ENCODE assay signal across 18 cellular contexts in genomic region chr7:128435311-128435654, GRCh38. TPM values are rescaled to one million over a fixed set of nuclear protein-coding genes. Genes with fewer than 3 reads are reported as not detected.
DNase-seq lines count a peak whose midpoint lies in the region; ATAC-seq and TF ChIP-seq lines count a peak whose summit lies in the region.
"Had no signal": no experiment of that assay in that cellular context is flagged by ENCODE, and none has a peak within 500 bp of the region (broad histone marks: within the 10 kb centered on the region; RNA-seq: fewer than 3 reads in every experiment).

No MANE protein-coding gene starts in this region.

- no TSS peak for BruUV-seq in PC-3 (replicated peaks; lab: Mats Ljungman, UMichigan)

- DNase-seq in SK-N-SH = no peak
- DNase-seq in PC-3 = no peak
- peak; percentile 65 for DNase-seq in epithelial cell of esophagus (ENCODE audit: low read depth)
- DNase-seq in stomach = no peak
- no peak for DNase-seq in NCI-H446 (lab: John Stamatoyannopoulos, UW)
- DNase-seq: C1 segment of cervical spinal cord, DMS 273 treated with DMSO at 0.1 percent for 48 hours, H9, Kasumi-1, MM.1S, NCI-H1092 treated with DMSO at 0.1 percent for 48 hours, NCI-H1694 treated with DMSO at 0.1 percent for 48 hours, NCI-H2171, NCI-H446 treated with DMSO at 0.1 percent for 48 hours, NCI-H774 had no signal

- no peak overlapping the region for H3K4me2 ChIP-seq in SK-N-SH
- no peak overlapping the region for H3K4me2 ChIP-seq in PC-3 (ENCODE audit: low read length)

- no peaks in the 10 kb centered on the region for H3K27me3 ChIP-seq in SK-N-SH (ENCODE audit: insufficient read depth)
- H3K27me3 ChIP-seq in PC-3 (ENCODE audit: low read length) = no peaks in the 10 kb centered on the region
- H3K27me3 ChIP-seq in stomach = peaks cover 0 to 3% (median 0%) of the 10 kb centered on the region in 3 donors

- H3K9me3 ChIP-seq in SK-N-SH (no peaks in the 10 kb centered on the region), PC-3 (ENCODE audit: low read length) (no peaks in the 10 kb centered on the region), stomach (no peaks in the 10 kb centered on the region)

- WGBS in SK-N-SH (ENCODE audit: low lambda C conversion rate) = 85% methylated on average over 3 of the region's 3 CpGs
- WGBS in stomach, 5 donors = 23 to 38% (median 30%) methylated on average over 3 of the region's 3 CpGs

- TF ChIP-seq POLR2A in stomach (IDR thresholded peaks at IDR 0.05) = no peak

- peaks cover 4% of the 10 kb centered on the region for H3F3A ChIP-seq in SK-N-SH (replicated peaks; ENCODE audit: insufficient read depth)
- H3F3A ChIP-seq in PC-3 (ENCODE audit: low read length, unreplicated experiment) = no peaks in the 10 kb centered on the region

- no peak overlapping the region for H3K4me3 ChIP-seq in SK-N-SH (ENCODE audit: low read depth in 2 of 2, low read length in 1 of 2)
- no peak overlapping the region for H3K4me3 ChIP-seq in PC-3 (ENCODE audit: low read length)
- H3K4me3 ChIP-seq in epithelial cell of esophagus (ENCODE audit: low read length) = no peak overlapping the region
- no peak overlapping the region for H3K4me3 ChIP-seq in stomach

- H3K27ac ChIP-seq in SK-N-SH (ENCODE audit: low read depth in 2 of 2, low read length in 1 of 2) (no peak overlapping the region), PC-3 (ENCODE audit: low read length) (no peak overlapping the region), stomach (peak overlapping the region in 3 of 5 donors; percentile 33 to 41 (median 34))

- no peaks in the 10 kb centered on the region for H3K9me2 ChIP-seq in SK-N-SH
- no peaks in the 10 kb centered on the region for H3K9me2 ChIP-seq in PC-3 (replicated peaks; ENCODE audit: low read length)

- TF ChIP-seq EP300 in SK-N-SH (IDR thresholded peaks at IDR 0.05; ENCODE audit: borderline replicate concordance in 1 of 2, low read depth in 1 of 2, low read length in 1 of 2) (no peak), stomach (IDR thresholded peaks at IDR 0.05) (no peak)

- H3K36me3 ChIP-seq in SK-N-SH (replicated peaks in 1 of 2; ENCODE audit: control insufficient read depth in 1 of 2, insufficient read depth in 2 of 2, low read length in 1 of 2) = no peaks in the 10 kb centered on the region
- H3K36me3 ChIP-seq in PC-3 (ENCODE audit: low read depth, low read length) = no peaks in the 10 kb centered on the region
- H3K36me3 ChIP-seq in stomach = no peaks in the 10 kb centered on the region

- TF ChIP-seq RAD21 in SK-N-SH (IDR thresholded peaks at IDR 0.05; ENCODE audit: low read length) = no peak

- 0 out of 4 replicates have a peak, but pooled peaks cover 0 to 7% of the 10 kb centered on the region in 2 experiments for H3K4me1 ChIP-seq in SK-N-SH (ENCODE audit: control insufficient read depth in 1 of 2, insufficient read depth in 2 of 2, low read depth in 1 of 2, low read length in 1 of 2)
- peaks cover 15% of the 10 kb centered on the region; the same call in 1 of the 2 replicates for H3K4me1 ChIP-seq in PC-3 (ENCODE audit: insufficient read depth, low read length)
- peaks cover 0 to 23% (median 8%) of the 10 kb centered on the region in 4 donors for H3K4me1 ChIP-seq in stomach

- CTCF ChIA-PET in SK-N-SH (lab: Yijun Ruan, JAX) = interaction anchor here (0.8 to 44.5 kb wide), 8 partner anchors 8 to 448 kb away, joined by 3 to 1901 read pairs (median 17); partner anchors contain the start of genes HILPDA and IMPDH1
- CTCF ChIA-PET in PC-3 (lab: Charles Lee) = interaction anchor here (0.9 to 1.3 kb wide), 2 partner anchors 24 to 26 kb away, joined by 4 to 8 read pairs; no protein-coding TSS in a partner anchor

- intact Hi-C loops in PC-3 (cut with micrococcal nuclease) = no loop called here
- intact Hi-C loops in stomach (cut with DNase I; ENCODE audit: low total_unique reads) = no loop called here

- H3K9ac ChIP-seq in SK-N-SH (no peak overlapping the region), PC-3 (ENCODE audit: low read length) (no peak overlapping the region)

- no peak for ATAC-seq in SK-N-SH treated with all-trans-retinoic acid at 6 μM for 48 hours
- peak; percentile 20; the same call in 1 of the 2 replicates for ATAC-seq in PC-3
- ATAC-seq in GM18519 (IDR thresholded peaks at IDR 0.05; ENCODE audit: low FRiP score, unreplicated experiment) = no peak
- no peak for ATAC-seq in GM21447 (IDR thresholded peaks at IDR 0.05; ENCODE audit: unreplicated experiment)

- no peaks in the 10 kb centered on the region for H4K20me1 ChIP-seq in SK-N-SH (ENCODE audit: insufficient read depth)
- no peaks in the 10 kb centered on the region for H4K20me1 ChIP-seq in PC-3 (ENCODE audit: low read length)

- TF ChIP-seq CTCF in SK-N-SH (IDR thresholded peaks at IDR 0.05) = no peak
- no peak for TF ChIP-seq CTCF in PC-3 (conservative IDR thresholded peaks at IDR 0.05; ENCODE audit: low read depth, low read length)
- TF ChIP-seq CTCF in epithelial cell of esophagus (IDR thresholded peaks at IDR 0.05; ENCODE audit: insufficient read depth, low read depth, low read length, missing control alignments) = no peak
- TF ChIP-seq CTCF in stomach (IDR thresholded peaks at IDR 0.05) = no peak

- H2AFZ ChIP-seq in SK-N-SH (ENCODE audit: low read depth) (0 out of 2 replicates have a peak overlapping the region, but pooled peaks have one; percentile 40), PC-3 (ENCODE audit: low read length) (no peak overlapping the region)

- POLR2A ChIA-PET in SK-N-SH (lab: Yijun Ruan, JAX) (interaction anchor here (0.8 to 1.2 kb wide), 2 partner anchors 20 to 92 kb away, joined by 3 to 4 read pairs; partner anchors contain the start of genes HILPDA and RBM28), PC-3 (lab: Charles Lee; ENCODE audit: unreplicated experiment) (no interaction called here)

- no peaks in the 10 kb centered on the region for H3K79me2 ChIP-seq in SK-N-SH (ENCODE audit: insufficient read depth)
- H3K79me2 ChIP-seq in PC-3 (ENCODE audit: low read length) = no peaks in the 10 kb centered on the region

TF ChIP-seq in SK-N-SH, 30 proteins besides CTCF, POLR2A, EP300 and RAD21 (continues in another document):
- TF ChIP-seq POLR2AphosphoS5 (IDR thresholded peaks at IDR 0.05; ENCODE audit: low read depth, low read length) (no peak), TEAD4 (IDR thresholded peaks at IDR 0.05; ENCODE audit: borderline replicate concordance, insufficient read depth) (no peak), SIN3A (IDR thresholded peaks at IDR 0.05; ENCODE audit: borderline replicate concordance, low read depth, low read length) (no peak), NFIC (IDR thresholded peaks at IDR 0.05; ENCODE audit: borderline replicate concordance) (no peak), TAF1 (IDR thresholded peaks at IDR 0.05; ENCODE audit: borderline replicate concordance, low read depth, low read length) (no peak), FOXM1 (IDR thresholded peaks at IDR 0.05; ENCODE audit: low read depth) (no peak), TCF12 (IDR thresholded peaks at IDR 0.05) (no peak)
- TF ChIP-seq, protein P1, sequence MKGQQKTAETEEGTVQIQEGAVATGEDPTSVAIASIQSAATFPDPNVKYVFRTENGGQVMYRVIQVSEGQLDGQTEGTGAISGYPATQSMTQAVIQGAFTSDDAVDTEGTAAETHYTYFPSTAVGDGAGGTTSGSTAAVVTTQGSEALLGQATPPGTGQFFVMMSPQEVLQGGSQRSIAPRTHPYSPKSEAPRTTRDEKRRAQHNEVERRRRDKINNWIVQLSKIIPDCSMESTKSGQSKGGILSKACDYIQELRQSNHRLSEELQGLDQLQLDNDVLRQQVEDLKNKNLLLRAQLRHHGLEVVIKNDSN (IDR thresholded peaks at IDR 0.05; ENCODE audit: borderline replicate concordance, low read depth) = no peak

TF ChIP-seq in SK-N-SH treated with all-trans-retinoic acid at 6 μM for 48 hours, 23 proteins besides CTCF, POLR2A, EP300 and RAD21 (continues in another document):
- no peak for TF ChIP-seq CREB5 (CRISPR knock-in tag; IDR thresholded peaks at IDR 0.05; ENCODE audit: low read depth)

RNA-seq across cellular contexts. Expression of gene HILPDA, which starts 20.4 kb away (rescaled TPM):
- polyA plus RNA-seq in SK-N-SH (2012; rRNA removed) (24.0 and 29.1 TPM in 2 replicates), stomach (10 to 100 TPM in 2 of 3 donors, 1 to 10 TPM in 1; 8.1 to 25.8 (median 14.2) TPM)
- polyA plus RNA-seq in SK-N-SH (2012; cell fraction: cytosol; rRNA removed) = 20.5 and 25.9 TPM in 2 replicates
- 31.2 and 40.6 TPM in 2 replicates for polyA plus RNA-seq in SK-N-SH (2012; cell fraction: nucleus; rRNA removed)
- total RNA-seq in PC-3 (2014; rRNA removed) (25.7 and 29.1 TPM in 2 replicates), stomach (10 to 100 TPM in 1 of 5 donors, 1 to 10 TPM in 2, under 1 TPM in 1, not detected in 1; 0.45 to 38.2 (median 2.3) TPM)

RNA-seq across cellular contexts. Expression of gene IMPDH1, which starts 25.5 kb away (rescaled TPM):
- polyA plus RNA-seq in SK-N-SH (2012; rRNA removed) (80.4 and 82.0 TPM in 2 replicates), stomach (10 to 100 TPM; 32.7 to 72.3 (median 59.7) TPM)
- polyA plus RNA-seq in SK-N-SH (2012; cell fraction: cytosol; rRNA removed) = 32.4 and 59.8 TPM in 2 replicates
- polyA plus RNA-seq in SK-N-SH (2012; cell fraction: nucleus; rRNA removed) = 120 and 129 TPM in 2 replicates
- total RNA-seq in PC-3 (2014; rRNA removed) (128 and 142 TPM in 2 replicates), stomach (100 to 1,000 TPM in 2 of 5 donors, 10 to 100 TPM in 3; 45.5 to 188 (median 94.4) TPM)

RNA-seq across cellular contexts. Expression of gene METTL2B, which starts 41.3 kb away (rescaled TPM):
- polyA plus RNA-seq in SK-N-SH (2012; rRNA removed) = 22.5 and 27.8 TPM in 2 replicates
- polyA plus RNA-seq in SK-N-SH (2012; cell fraction: cytosol; rRNA removed) = 27.0 and 27.7 TPM in 2 replicates
- 22.5 and 39.9 TPM in 2 replicates for polyA plus RNA-seq in SK-N-SH (2012; cell fraction: nucleus; rRNA removed)
- 33.8 and 37.1 TPM in 2 replicates for total RNA-seq in PC-3 (2014; rRNA removed)
- 10 to 100 TPM; 10.3 to 21.5 (median 12.5) TPM for total RNA-seq in stomach
- 10 to 100 TPM in 2 of 3 donors, 1 to 10 TPM in 1; 7.8 to 12.8 (median 11.7) TPM for polyA plus RNA-seq in stomach

Comparison
In these comparisons a context has a peak if more than half of its experiments do, and no peak if none do; other contexts are left out.
1. H3K27ac ChIP-seq: peak in stomach (3 of 5); none in SK-N-SH (0 of 2) and PC-3 (single experiment).